8 cellular contexts compared by ENCODE assay signal in genomic region chr16:89994721-89995474, GRCh38. TPM values are rescaled to one million over a fixed set of nuclear protein-coding genes. Genes with fewer than 3 reads are reported as not detected.
DNase-seq lines count a peak whose midpoint lies in the region; ATAC-seq, FAIRE-seq and TF ChIP-seq lines count a peak whose summit lies in the region.
"Not testable (repeated sequence)": the region's sequence is repeated elsewhere in the genome, so short reads cannot be mapped to it uniquely, and the experiment has no call there.

No MANE protein-coding gene starts in this region.

- H3K36me3 Mint-ChIP-seq in CD8-positive, alpha-beta memory T cell, result peaks cover 12 to 73% (median 25%) of the 10 kb centered on the region in 3 donors
- peaks cover 81% of the 10 kb centered on the region for H3K36me3 Mint-ChIP-seq in activated CD8-positive, alpha-beta memory T cell treated with anti-CD3 and anti-CD28 coated beads, Interleukin-2, amount 10 ng/mL, durations not matched to agents 7 days and 5 days

- in situ Hi-C loops in mammary epithelial cell (cut with MboI; ENCODE audit: low sequenced_read_pairs in 2 of 2), result not testable (repeated sequence)

- H3K79me2 ChIP-seq in Karpas-422 (ENCODE audit: low read length); mammary epithelial cell (ENCODE audit: insufficient read depth, low read length): not testable (repeated sequence)

- not testable (repeated sequence) for FAIRE-seq in pancreas (lab: Jason Lieb, UNC)

- H3K36me3 ChIP-seq in CD8-positive, alpha-beta memory T cell (ENCODE audit: insufficient read depth, low read length), result peaks cover 27% of the 10 kb centered on the region
- H3K36me3 ChIP-seq in Karpas-422 (ENCODE audit: insufficient read depth, low read length) (peaks cover 51% of the 10 kb centered on the region), mammary epithelial cell (ENCODE audit: insufficient read depth, low read length) (peaks cover 11% of the 10 kb centered on the region), pancreas (peaks cover 0 to 17% (median 0%) of the 10 kb centered on the region in 3 donors)

- not testable (repeated sequence) for H4K20me1 ChIP-seq in Karpas-422 (ENCODE audit: insufficient read depth, low read depth, low read length); mammary epithelial cell (ENCODE audit: insufficient read depth, low read length)

- H3K4me1 ChIP-seq in CD8-positive, alpha-beta memory T cell (ENCODE audit: insufficient read depth, low read length); Karpas-422 (ENCODE audit: low read length); mammary epithelial cell (ENCODE audit: insufficient read depth, low read length); pancreas: not testable (repeated sequence)

- 36% methylated on average over 3 of the region's 8 CpGs for WGBS in mammary epithelial cell (ENCODE audit: low coverage, missing lambda C conversion rate)
- WGBS in pancreas, 2 donors, result 85 to 87% methylated on average over 8 of the region's 8 CpGs

- H3K4me3 ChIP-seq in CD8-positive, alpha-beta memory T cell (ENCODE audit: low read length); Karpas-422 (ENCODE audit: low read length); mammary epithelial cell (replicated peaks in 1 of 3; ENCODE audit: insufficient read depth in 1 of 3, low read depth in 2 of 3, low read length in 3 of 3); pancreas: not testable (repeated sequence)

- H3K9me3 Mint-ChIP-seq in CD8-positive, alpha-beta memory T cell, result not testable (repeated sequence)
- H3K9me3 Mint-ChIP-seq in activated CD8-positive, alpha-beta memory T cell treated with anti-CD3 and anti-CD28 coated beads, Interleukin-2, amount 10 ng/mL, durations not matched to agents 7 days and 5 days (ENCODE audit: low read depth), result peaks cover 34% of the 10 kb centered on the region

- dilution Hi-C loops in mammary epithelial cell (cut with HindIII; ENCODE audit: low sequenced_read_pairs), result not testable (repeated sequence)

- peak overlapping the region; percentile 42 to 90 (median 67) for H3K27ac Mint-ChIP-seq in CD8-positive, alpha-beta memory T cell
- peak overlapping the region; percentile 91 for H3K27ac Mint-ChIP-seq in activated CD8-positive, alpha-beta memory T cell treated with anti-CD3 and anti-CD28 coated beads, Interleukin-2, amount 10 ng/mL, durations not matched to agents 7 days and 5 days

- H3K9me2 ChIP-seq in Karpas-422 (replicated peaks; ENCODE audit: insufficient read depth, low read length), result not testable (repeated sequence)

- not testable (repeated sequence) for BruUV-seq in mammary epithelial cell (replicated peaks; lab: Mats Ljungman, UMichigan)

- H3K27me3 Mint-ChIP-seq in CD8-positive, alpha-beta memory T cell, result peaks cover 0 to 15% of the 10 kb centered on the region in 2 donors
- H3K27me3 Mint-ChIP-seq in activated CD8-positive, alpha-beta memory T cell treated with anti-CD3 and anti-CD28 coated beads, Interleukin-2, amount 10 ng/mL, durations not matched to agents 7 days and 5 days, result not testable (repeated sequence)

- H3K27me3 ChIP-seq in CD8-positive, alpha-beta memory T cell (ENCODE audit: insufficient read depth, low read length, poor library complexity, severe bottlenecking); Karpas-422 (ENCODE audit: low read length); mammary epithelial cell (ENCODE audit: insufficient read depth, low read length); pancreas: not testable (repeated sequence)

- H3K27ac ChIP-seq in CD8-positive, alpha-beta memory T cell (ENCODE audit: low read depth, low read length), result peak overlapping the region; percentile 49
- H3K27ac ChIP-seq in Karpas-422 (ENCODE audit: low read length) (peak overlapping the region; percentile 72), mammary epithelial cell (ENCODE audit: insufficient read depth, low read depth, low read length) (peak overlapping the region; percentile 42)
- H3K27ac ChIP-seq in pancreas, result not testable (repeated sequence)

- not testable (repeated sequence) for TF ChIP-seq CTCF in mammary epithelial cell (conservative IDR thresholded peaks at IDR 0.05 in 1 of 2, IDR thresholded peaks at IDR 0.05 in 1 of 2; ENCODE audit: extremely low read depth in 1 of 2, insufficient read depth in 1 of 2, low read depth in 1 of 2, low read length in 2 of 2); pancreas (IDR thresholded peaks at IDR 0.05)

- ATAC-seq in activated CD8-positive, alpha-beta memory T cell treated with anti-CD3 and anti-CD28 coated beads, Interleukin-2, amount 10 ng/mL, durations not matched to agents 7 days and 5 days, result peak; percentile 61
- peak; percentile 22 for ATAC-seq in left ventricle myocardium superior
- ATAC-seq in pancreas, result peak in 3 of 4 donors; percentile 15 to 49 (median 40)

- not testable (repeated sequence) for H3K9me3 ChIP-seq in CD8-positive, alpha-beta memory T cell (ENCODE audit: low read length); Karpas-422 (ENCODE audit: low read length); pancreas
- peaks cover 42% of the 10 kb centered on the region for H3K9me3 ChIP-seq in mammary epithelial cell (replicated peaks; ENCODE audit: insufficient read depth, low read length)

- H3K9ac ChIP-seq in Karpas-422 (ENCODE audit: low read length); mammary epithelial cell (ENCODE audit: insufficient read depth, low read length): not testable (repeated sequence)

- CTCF ChIA-PET in CD8-positive, alpha-beta memory T cell (lab: Charles Lee); activated CD8-positive, alpha-beta memory T cell treated with anti-CD3 and anti-CD28 coated beads, Interleukin-2, amount 10 ng/mL, durations not matched to agents 7 days and 5 days (lab: Charles Lee); mammary epithelial cell (lab: Charles Lee; ENCODE audit: low non-redundant PET): not testable (repeated sequence)

- peaks cover 0 to 13% (median 0%) of the 10 kb centered on the region in 3 donors for H3K4me1 Mint-ChIP-seq in CD8-positive, alpha-beta memory T cell
- H3K4me1 Mint-ChIP-seq in activated CD8-positive, alpha-beta memory T cell treated with anti-CD3 and anti-CD28 coated beads, Interleukin-2, amount 10 ng/mL, durations not matched to agents 7 days and 5 days, result peaks cover 15% of the 10 kb centered on the region

- DNase-seq in CD8-positive, alpha-beta memory T cell, result peak in 4 of 5 donors; percentile 28 to 83 (median 42)
- DNase-seq in Karpas-422 (peak; percentile 69), RPMI8226 (peak; percentile 38), mammary epithelial cell (peak; percentile 57), pancreas (peak in 3 of 6 donors; percentile 26 to 58 (median 45))
- peak; percentile 87 for DNase-seq in activated CD8-positive, alpha-beta memory T cell treated with anti-CD3 and anti-CD28 coated beads, Interleukin-2, amount 10 ng/mL, durations not matched to agents 7 days and 5 days
- not testable (repeated sequence) for DNase-seq in left ventricle myocardium superior
- peak; percentile 75 for DNase-seq in stimulated activated naive CD4-positive, alpha-beta T cell treated with Interleukin-2 at 50 U/mL for 16 hours (lab: John Stamatoyannopoulos, UW)

- intact Hi-C loops in mammary epithelial cell (cut with micrococcal nuclease); left ventricle myocardium superior (cut with micrococcal nuclease); pancreas (cut with DNase I): not testable (repeated sequence)

- H3K4me2 ChIP-seq in Karpas-422 (ENCODE audit: low read depth, low read length, poor library complexity, severe bottlenecking); mammary epithelial cell (ENCODE audit: insufficient read depth, low read depth, low read length): not testable (repeated sequence)

- not testable (repeated sequence) for H2AFZ ChIP-seq in Karpas-422 (ENCODE audit: low read length); mammary epithelial cell (ENCODE audit: low read depth, low read length)

- POLR2A ChIA-PET in CD8-positive, alpha-beta memory T cell (lab: Charles Lee), result not testable (repeated sequence)

- H3K4me3 Mint-ChIP-seq in CD8-positive, alpha-beta memory T cell, result peak overlapping the region in 4 of 7 donors; percentile 41 to 60 (median 48)
- not testable (repeated sequence) for H3K4me3 Mint-ChIP-seq in activated CD8-positive, alpha-beta memory T cell treated with anti-CD3 and anti-CD28 coated beads, Interleukin-2, amount 10 ng/mL, durations not matched to agents 7 days and 5 days

RNA-seq across cellular contexts. Expression of gene DBNDD1, which starts 24.4 kb away (rescaled TPM):
- total RNA-seq in CD8-positive, alpha-beta memory T cell, result under 1 TPM; 0.13 to 0.18 TPM
- polyA plus RNA-seq in CD8-positive, alpha-beta memory T cell, result 0.94 TPM
- total RNA-seq in Karpas-422 (2014; rRNA removed; shearing (Covaris generic); ENCODE audit: low replicate concordance), result 0.43 TPM in 1 of 2 replicates, not detected in the other
- not detected for total RNA-seq in activated CD8-positive, alpha-beta memory T cell treated with anti-CD3 and anti-CD28 coated beads, Interleukin-2, amount 10 ng/mL, durations not matched to agents 7 days and 5 days
- total RNA-seq in mammary epithelial cell (1 to 10 TPM; 3.5 to 4.1 TPM), left ventricle myocardium superior (6.3 TPM), pancreas (10 to 100 TPM in 2 of 6 donors, 1 to 10 TPM in 4; 7.3 to 12.9 (median 9.7) TPM)
- polyA plus RNA-seq in mammary epithelial cell (3.9 TPM), pancreas (1 to 10 TPM; 6.2 to 8.9 TPM)
- 0.57 TPM for polyA minus RNA-seq in mammary epithelial cell

RNA-seq across cellular contexts. Expression of gene DEF8, which starts 46.3 kb away (rescaled TPM):
- 10 to 100 TPM; 41.1 to 44.9 TPM for total RNA-seq in CD8-positive, alpha-beta memory T cell
- 28.4 TPM for polyA plus RNA-seq in CD8-positive, alpha-beta memory T cell
- total RNA-seq in Karpas-422 (2014; rRNA removed; shearing (Covaris generic); ENCODE audit: low replicate concordance), result 125 and 219 TPM in 2 replicates
- 10 to 100 TPM; 26.7 to 27.7 TPM for total RNA-seq in activated CD8-positive, alpha-beta memory T cell treated with anti-CD3 and anti-CD28 coated beads, Interleukin-2, amount 10 ng/mL, durations not matched to agents 7 days and 5 days
- total RNA-seq in mammary epithelial cell, result 10 to 100 TPM; 68.3 to 96.1 TPM
- polyA plus RNA-seq in mammary epithelial cell, result 115 TPM
- polyA minus RNA-seq in mammary epithelial cell, result 45.0 TPM
- total RNA-seq in left ventricle myocardium superior, result 53.2 TPM
- total RNA-seq in pancreas, result 10 to 100 TPM; 23.1 to 41.0 (median 27.5) TPM
- polyA plus RNA-seq in pancreas, result 10 to 100 TPM; 68.8 to 72.2 TPM
